3 cellular contexts compared by ENCODE assay signal in genomic region chr7:1227814-1228534, GRCh38.
TF ChIP-seq lines count a peak whose summit lies in the region.

No MANE protein-coding gene starts in this region.

TF ChIP-seq in SK-N-SH, 30 proteins besides CTCF, POLR2A, EP300 and RAD21:
- TF ChIP-seq IRF3 (IDR thresholded peaks at IDR 0.05; ENCODE audit: low read depth, low read length) (no peak), EZH2phosphoT487 (IDR thresholded peaks at IDR 0.05; ENCODE audit: borderline replicate concordance, low read depth) (peak; percentile 36; the same call in 1 of the 2 replicates), POLR2AphosphoS5 (IDR thresholded peaks at IDR 0.05; ENCODE audit: low read depth, low read length) (no peak), REST (IDR thresholded peaks at IDR 0.05; ENCODE audit: low read depth, low read length) (no peak)
TF ChIP-seq in SK-N-SH: peak in this region for 1.

TF ChIP-seq in SK-N-SH treated with all-trans-retinoic acid at 6 μM for 48 hours, 23 proteins besides CTCF, POLR2A, EP300 and RAD21 (continued from another document):
- TF ChIP-seq ZFP30 (CRISPR knock-in tag; IDR thresholded peaks at IDR 0.05), result no peak
- TF ChIP-seq ESRRG (CRISPR knock-in tag; IDR thresholded peaks at IDR 0.05), result no peak
- TF ChIP-seq TCF4 (CRISPR knock-in tag; IDR thresholded peaks at IDR 0.05; ENCODE audit: borderline replicate concordance), result no peak

TF ChIP-seq in HEK293, 187 proteins besides CTCF, POLR2A, EP300 and RAD21:
- peak; percentile 43 for TF ChIP-seq PATZ1 (tag by site-specific recombination; IDR thresholded peaks at IDR 0.05)
- peak; percentile 76 for TF ChIP-seq ZIC2 (tag by site-specific recombination; IDR thresholded peaks at IDR 0.05)
- no peak for TF ChIP-seq ZBTB10 (tag by site-specific recombination; IDR thresholded peaks at IDR 0.05)
- no peak for TF ChIP-seq ZNF645 (tag by site-specific recombination; IDR thresholded peaks at IDR 0.05)
- TF ChIP-seq ZNF398 (tag by site-specific recombination; IDR thresholded peaks at IDR 0.05), result peak; percentile 80
- peak; percentile 47; the same call in 1 of the 2 replicates for TF ChIP-seq ZNF423 (tag by site-specific recombination; IDR thresholded peaks at IDR 0.05)
- peak; percentile 42; the same call in 1 of the 2 replicates for TF ChIP-seq ZNF366 (tag by site-specific recombination; conservative IDR thresholded peaks at IDR 0.05)
- TF ChIP-seq ZNF335 (tag by site-specific recombination; conservative IDR thresholded peaks at IDR 0.05), result peak; percentile 24; the same call in 1 of the 2 replicates
- TF ChIP-seq EGR2 (tag by site-specific recombination; IDR thresholded peaks at IDR 0.05; ENCODE audit: low read depth), result peak; percentile 82
- no peak for TF ChIP-seq ZNF776 (tag by site-specific recombination; IDR thresholded peaks at IDR 0.05; ENCODE audit: borderline replicate concordance)
- TF ChIP-seq WT1 (tag by site-specific recombination; IDR thresholded peaks at IDR 0.05), result peak; percentile 75
- TF ChIP-seq ZFHX2 (tag by site-specific recombination; conservative IDR thresholded peaks at IDR 0.05), result peak; percentile 73
- no peak for TF ChIP-seq ZNF658 (tag by site-specific recombination; IDR thresholded peaks at IDR 0.05)
- peak; percentile 51; the same call in 1 of the 2 replicates for TF ChIP-seq ZBTB20 (tag by site-specific recombination; IDR thresholded peaks at IDR 0.05)
- peak; percentile 34; the same call in 1 of the 2 replicates for TF ChIP-seq ZBTB8A (tag by site-specific recombination; IDR thresholded peaks at IDR 0.05)
- TF ChIP-seq ZNF175 (tag by site-specific recombination; IDR thresholded peaks at IDR 0.05), result no peak
- TF ChIP-seq GLIS1 (tag by site-specific recombination; IDR thresholded peaks at IDR 0.05), result peak; percentile 44
- peak; percentile 33 for TF ChIP-seq SP2 (tag by site-specific recombination; IDR thresholded peaks at IDR 0.05)
- no peak for TF ChIP-seq ZNF843 (tag by site-specific recombination; IDR thresholded peaks at IDR 0.05)
